ENCODE assay signal across 16 cellular contexts in genomic region chr17:80716986-80717385, GRCh38.
"Had no signal": no experiment of that assay in that cellular context is flagged by ENCODE, and none has a peak within 500 bp of the region (broad histone marks: within the 10 kb centered on the region; RNA-seq: fewer than 3 reads in every experiment).

No MANE protein-coding gene starts in this region.

- H3K4me3 Mint-ChIP-seq: activated CD4-positive, alpha-beta T cell treated with anti-CD3 and anti-CD28 coated beads, Interleukin-2, amount 10 ng/mL, durations not matched to agents 24 days and 14 days; activated naive CD4-positive, alpha-beta T cell treated with anti-CD3 and anti-CD28 coated beads, Interleukin-2, amount 50 U/mL, for 24 hours; nephron progenitor cell had no signal

- H3K4me3 ChIP-seq: ascending aorta, breast epithelium, coronary artery, prostate gland, right atrium auricular region, tibial nerve had no signal

- H3K27me3 ChIP-seq: ascending aorta, breast epithelium, right atrium auricular region, tibial nerve had no signal

- H3K27me3 Mint-ChIP-seq: activated CD4-positive, alpha-beta T cell treated with anti-CD3 and anti-CD28 coated beads, Interleukin-2, amount 10 ng/mL, durations not matched to agents 24 days and 14 days; activated naive CD4-positive, alpha-beta T cell treated with anti-CD3 and anti-CD28 coated beads, Interleukin-2, amount 50 U/mL, for 24 hours had no signal

- H3K9me3 Mint-ChIP-seq: activated naive CD4-positive, alpha-beta T cell treated with anti-CD3 and anti-CD28 coated beads, Interleukin-2, amount 50 U/mL, for 24 hours had no signal

- H3K27ac ChIP-seq: ascending aorta, breast epithelium, coronary artery, prostate gland, right atrium auricular region had no signal

- H3K27ac Mint-ChIP-seq: activated CD4-positive, alpha-beta T cell treated with anti-CD3 and anti-CD28 coated beads, Interleukin-2, amount 10 ng/mL, durations not matched to agents 24 days and 14 days; activated naive CD4-positive, alpha-beta T cell treated with anti-CD3 and anti-CD28 coated beads, Interleukin-2, amount 50 U/mL, for 24 hours had no signal

- DNase-seq: activated CD4-positive, alpha-beta T cell treated with anti-CD3 and anti-CD28 coated beads, Interleukin-2, amount 10 ng/mL, durations not matched to agents 24 days and 14 days; activated CD4-positive, CD25-positive, alpha-beta regulatory T cell; activated CD8-positive, alpha-beta memory T cell treated with anti-CD3 and anti-CD28 coated beads, Interleukin-2, amount 50 U/mL, for 4 hours; activated gamma-delta T cell; activated T-cell treated with anti-CD3 and anti-CD28 coated beads, Interleukin-2, amount 50 U/mL, for 48 hours; left ventricle myocardium superior; nephron progenitor cell; stimulated activated CD4-positive, alpha-beta T cell treated with anti-CD3 and anti-CD28 coated beads, Interleukin-2, amount 100 ng/mL, for 24 hours; stimulated activated naive CD4-positive, alpha-beta T cell treated with Interleukin-2 at 50 U/mL for 16 hours had no signal

- H3K36me3 ChIP-seq: ascending aorta, breast epithelium, prostate gland, right atrium auricular region, tibial nerve had no signal

- H3K4me1 ChIP-seq: ascending aorta, breast epithelium, prostate gland, right atrium auricular region had no signal

- H3K9me3 ChIP-seq: ascending aorta, breast epithelium, prostate gland, right atrium auricular region had no signal
